In the genomic region with DNA sequence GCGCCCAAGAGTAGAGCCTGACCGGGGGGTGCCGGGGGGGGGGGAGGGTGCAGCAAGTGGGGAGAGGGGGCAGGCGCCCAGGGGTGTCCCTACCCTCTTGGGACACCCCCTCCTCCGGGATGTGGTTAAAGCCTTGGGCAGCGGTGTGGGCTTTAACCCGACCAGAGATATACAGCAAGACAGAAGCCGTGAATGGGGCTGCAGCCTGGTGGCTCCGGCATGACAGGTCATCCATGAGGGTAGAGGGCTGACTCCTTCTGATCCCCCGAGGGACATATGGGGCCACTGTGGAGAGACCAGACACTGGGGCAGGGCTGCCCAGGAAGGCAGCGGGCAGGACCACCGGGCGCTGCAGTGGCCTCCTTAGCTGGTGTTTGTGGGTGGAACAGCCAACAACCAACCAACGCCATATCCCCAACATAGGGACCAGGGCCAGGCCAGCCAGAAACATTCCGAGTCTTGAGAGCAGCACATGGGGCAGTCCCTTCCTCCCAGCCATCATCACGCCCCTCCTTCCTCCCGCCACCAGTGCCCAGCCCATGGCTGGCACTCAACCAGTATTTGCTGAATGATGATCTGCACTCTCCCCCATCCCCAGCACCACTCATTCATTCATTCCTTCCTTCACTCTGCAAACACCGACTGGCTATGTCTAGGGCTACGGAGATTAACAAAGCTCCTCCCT, we compare ENCODE assay signal across 2 cellular contexts.
A peak's percentile ranks its signal among the peaks of the same experiment; 100 is the strongest.
TF ChIP-seq lines count a peak whose summit lies in the region.

No MANE protein-coding gene starts in this region.

TF ChIP-seq in SK-N-SH treated with all-trans-retinoic acid at 6 μM for 48 hours, 23 proteins besides CTCF, POLR2A, EP300 and RAD21 (continued from another document):
- TF ChIP-seq OSR1 (CRISPR knock-in tag; IDR thresholded peaks at IDR 0.05) (no peak), CSDC2 (CRISPR knock-in tag; IDR thresholded peaks at IDR 0.05) (no peak), POU6F1 (CRISPR knock-in tag; IDR thresholded peaks at IDR 0.05; ENCODE audit: borderline replicate concordance, low read depth) (no peak), ZC3H10 (CRISPR knock-in tag; IDR thresholded peaks at IDR 0.05) (no peak), RARB (CRISPR knock-in tag; IDR thresholded peaks at IDR 0.05) (no peak)
- TF ChIP-seq, protein P1, sequence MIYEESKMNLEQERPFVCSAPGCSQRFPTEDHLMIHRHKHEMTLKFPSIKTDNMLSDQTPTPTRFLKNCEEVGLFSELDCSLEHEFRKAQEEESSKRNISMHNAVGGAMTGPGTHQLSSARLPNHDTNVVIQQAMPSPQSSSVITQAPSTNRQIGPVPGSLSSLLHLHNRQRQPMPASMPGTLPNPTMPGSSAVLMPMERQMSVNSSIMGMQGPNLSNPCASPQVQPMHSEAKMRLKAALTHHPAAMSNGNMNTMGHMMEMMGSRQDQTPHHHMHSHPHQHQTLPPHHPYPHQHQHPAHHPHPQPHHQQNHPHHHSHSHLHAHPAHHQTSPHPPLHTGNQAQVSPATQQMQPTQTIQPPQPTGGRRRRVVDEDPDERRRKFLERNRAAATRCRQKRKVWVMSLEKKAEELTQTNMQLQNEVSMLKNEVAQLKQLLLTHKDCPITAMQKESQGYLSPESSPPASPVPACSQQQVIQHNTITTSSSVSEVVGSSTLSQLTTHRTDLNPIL (CRISPR knock-in tag; IDR thresholded peaks at IDR 0.05; ENCODE audit: low read depth), result no peak

TF ChIP-seq in HepG2, 621 proteins besides CTCF, POLR2A, EP300 and RAD21 (continued from another document):
- TF ChIP-seq, protein P2, sequence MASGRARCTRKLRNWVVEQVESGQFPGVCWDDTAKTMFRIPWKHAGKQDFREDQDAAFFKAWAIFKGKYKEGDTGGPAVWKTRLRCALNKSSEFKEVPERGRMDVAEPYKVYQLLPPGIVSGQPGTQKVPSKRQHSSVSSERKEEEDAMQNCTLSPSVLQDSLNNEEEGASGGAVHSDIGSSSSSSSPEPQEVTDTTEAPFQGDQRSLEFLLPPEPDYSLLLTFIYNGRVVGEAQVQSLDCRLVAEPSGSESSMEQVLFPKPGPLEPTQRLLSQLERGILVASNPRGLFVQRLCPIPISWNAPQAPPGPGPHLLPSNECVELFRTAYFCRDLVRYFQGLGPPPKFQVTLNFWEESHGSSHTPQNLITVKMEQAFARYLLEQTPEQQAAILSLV (CRISPR knock-in tag; IDR thresholded peaks at IDR 0.05; ENCODE audit: borderline replicate concordance), result no peak
- TF ChIP-seq RBM22 (optimal IDR thresholded peaks at IDR 0.05; ENCODE audit: low read length), result peak; percentile 52
- TF ChIP-seq JUND (CRISPR knock-in tag; IDR thresholded peaks at IDR 0.05), result no peak
TF ChIP-seq in HepG2: peak in this region for 1.
